In the genomic region with DNA sequence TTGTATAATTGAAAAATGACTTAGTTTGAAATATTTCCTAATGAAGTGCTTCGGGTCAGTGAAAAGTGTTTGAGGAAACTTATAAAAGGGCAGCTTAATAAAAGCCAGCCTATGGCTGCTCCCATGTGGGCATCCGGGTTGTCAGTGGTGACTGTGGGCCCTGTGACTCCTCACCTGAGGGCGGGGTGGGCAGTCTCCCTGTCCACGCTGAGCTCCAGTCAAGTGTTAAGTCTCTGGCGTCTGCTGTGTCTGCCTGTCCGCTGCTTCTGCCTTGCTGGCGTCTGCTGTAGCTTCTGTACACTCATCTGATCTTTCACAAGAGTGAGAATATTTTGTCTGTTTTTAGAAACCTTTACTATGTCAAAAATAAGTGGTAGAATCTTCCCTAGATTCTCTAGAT, we compare ENCODE assay signal across 25 cellular contexts. TPM values are rescaled to one million over a fixed set of nuclear protein-coding genes. Genes with fewer than 3 reads are reported as not detected.
DNase-seq lines count a peak whose midpoint lies in the region; ATAC-seq and TF ChIP-seq lines count a peak whose summit lies in the region.
"Had no signal": no experiment of that assay in that cellular context is flagged by ENCODE, and none has a peak within 500 bp of the region (broad histone marks: within the 10 kb centered on the region; RNA-seq: fewer than 3 reads in every experiment).

No MANE protein-coding gene starts in this region.

- no peak for DNase-seq in CD4-positive, alpha-beta T cell
- DNase-seq in RWPE1 (ENCODE audit: low spot score) (no peak), epithelial cell of prostate (ENCODE audit: low read depth, low spot score) (no peak), psoas muscle (peak in 1 of 2 donors; percentile 41), putamen (ENCODE audit: low spot score) (no peak)
- DNase-seq in CD8-positive, alpha-beta T cell: no peak
- DNase-seq: COR-L47, DND-41, GOT3, HCEC 1CT, KG1, NCI-H1105, NCI-H146, NCI-H2029 treated with DMSO at 0.1 percent for 48 hours, NCI-H2171, NCI-H345, NCI-H524, NCI-H82 had no signal

- peaks cover 2 to 28% of the 10 kb centered on the region in 2 donors for H3K36me3 ChIP-seq in psoas muscle (ENCODE audit: insufficient read depth in 1 of 2, low read depth in 1 of 2)
- no peaks in the 10 kb centered on the region for H3K36me3 ChIP-seq in CD8-positive, alpha-beta T cell (ENCODE audit: insufficient read depth, low read length)

- H3K4me3 ChIP-seq in psoas muscle: no peak overlapping the region
- no peak overlapping the region for H3K4me3 ChIP-seq in CD8-positive, alpha-beta T cell (ENCODE audit: low read depth, low read length)
- H3K4me3 ChIP-seq: A549, GM12878, SJSA1 had no signal

- H3K27ac Mint-ChIP-seq in CD4-positive, alpha-beta T cell: peak overlapping the region; percentile 39
- H3K27ac Mint-ChIP-seq in CD8-positive, alpha-beta T cell: no peak overlapping the region
- H3K27ac Mint-ChIP-seq: B cell had no signal

- H3K4me3 Mint-ChIP-seq in CD4-positive, alpha-beta T cell: no peak overlapping the region
- no peak overlapping the region for H3K4me3 Mint-ChIP-seq in CD8-positive, alpha-beta T cell
- H3K4me3 Mint-ChIP-seq: B cell had no signal

- POLR2A ChIA-PET in CD4-positive, alpha-beta T cell (lab: Charles Lee): no interaction called here
- POLR2A ChIA-PET in RWPE1 (lab: Yijun Ruan, JAX; ENCODE audit: low non-redundant PET): no interaction called here
- POLR2A ChIA-PET in CD8-positive, alpha-beta T cell (lab: Charles Lee): no interaction called here

- H3K9me3 Mint-ChIP-seq in CD4-positive, alpha-beta T cell: no peaks in the 10 kb centered on the region
- H3K9me3 Mint-ChIP-seq in CD8-positive, alpha-beta T cell: no peaks in the 10 kb centered on the region

- H3K27me3 ChIP-seq in CD4-positive, alpha-beta T cell (ENCODE audit: control insufficient read depth, insufficient read depth, low read length): no peaks in the 10 kb centered on the region
- no peaks in the 10 kb centered on the region for H3K27me3 ChIP-seq in psoas muscle (ENCODE audit: insufficient read depth in 3 of 3, low read length in 2 of 3)
- no peaks in the 10 kb centered on the region for H3K27me3 ChIP-seq in CD8-positive, alpha-beta T cell (ENCODE audit: insufficient read depth, low read length)
- H3K27me3 ChIP-seq: SJSA1 had no signal

- intact Hi-C loops in CD4-positive, alpha-beta T cell (cut with DNase I, micrococcal nuclease): no loop called here
- intact Hi-C loops in psoas muscle (cut with DNase I): loop anchor here in 1 of 2 donors (1.0 kb wide), 1 partner anchor 19 kb away; no protein-coding TSS in a partner anchor
- intact Hi-C loops in CD8-positive, alpha-beta T cell (cut with DNase I, micrococcal nuclease): no loop called here

- no peak overlapping the region for H3K27ac ChIP-seq in CD4-positive, alpha-beta T cell (ENCODE audit: low read depth, low read length)
- H3K27ac ChIP-seq in RWPE1: peak overlapping the region; percentile 72
- peak overlapping the region; percentile 58 for H3K27ac ChIP-seq in epithelial cell of prostate
- H3K27ac ChIP-seq in psoas muscle: peak overlapping the region; percentile 74
- H3K27ac ChIP-seq in CD8-positive, alpha-beta T cell (ENCODE audit: low read depth, low read length): no peak overlapping the region
- H3K27ac ChIP-seq: A549, SJSA1 had no signal

- H3K4me1 Mint-ChIP-seq in CD4-positive, alpha-beta T cell (ENCODE audit: low read depth): peaks cover 34% of the 10 kb centered on the region
- H3K4me1 Mint-ChIP-seq in CD8-positive, alpha-beta T cell (ENCODE audit: low read depth): peaks cover 40% of the 10 kb centered on the region

- CTCF ChIA-PET in CD4-positive, alpha-beta T cell (lab: Charles Lee): no interaction called here
- CTCF ChIA-PET in RWPE1 (lab: Yijun Ruan, JAX): no interaction called here
- CTCF ChIA-PET in CD8-positive, alpha-beta T cell (lab: Charles Lee): interaction anchor here (1.5 kb wide), 1 partner anchor 90 kb away, joined by 4 read pairs; no protein-coding TSS in a partner anchor

- H3K36me3 Mint-ChIP-seq in CD4-positive, alpha-beta T cell (ENCODE audit: low read depth): peaks cover 37% of the 10 kb centered on the region
- peaks cover 42% of the 10 kb centered on the region for H3K36me3 Mint-ChIP-seq in CD8-positive, alpha-beta T cell

- no peaks in the 10 kb centered on the region for H3K9me3 ChIP-seq in CD4-positive, alpha-beta T cell (ENCODE audit: control insufficient read depth, low read length)
- no peaks in the 10 kb centered on the region for H3K9me3 ChIP-seq in psoas muscle
- H3K9me3 ChIP-seq in CD8-positive, alpha-beta T cell (ENCODE audit: low read length): no peaks in the 10 kb centered on the region
- H3K9me3 ChIP-seq: A549, SJSA1 had no signal

- TF ChIP-seq CTCF in CD4-positive, alpha-beta T cell (IDR thresholded peaks at IDR 0.05): no peak
- TF ChIP-seq CTCF in RWPE1 (conservative IDR thresholded peaks at IDR 0.05; ENCODE audit: low read depth) (no peak), psoas muscle (IDR thresholded peaks at IDR 0.05) (no peak)
- no peak for TF ChIP-seq CTCF in CD8-positive, alpha-beta T cell (IDR thresholded peaks at IDR 0.05)

- ATAC-seq in CD4-positive, alpha-beta T cell (ENCODE audit: poor library complexity): no peak
- peak in 3 of 4 donors; percentile 26 to 51 (median 46) for ATAC-seq in psoas muscle
- no peak for ATAC-seq in GM21447 (IDR thresholded peaks at IDR 0.05; ENCODE audit: unreplicated experiment)
- no peak for ATAC-seq in CD8-positive, alpha-beta T cell
- ATAC-seq: A549, GM12878, Panc1, Right ventricle myocardium inferior had no signal

- H3K4me1 ChIP-seq in psoas muscle: peaks cover 65% of the 10 kb centered on the region
- peaks cover 4% of the 10 kb centered on the region for H3K4me1 ChIP-seq in CD8-positive, alpha-beta T cell (ENCODE audit: insufficient read depth, low read length)
- H3K4me1 ChIP-seq: A549, SJSA1 had no signal

- H3K27me3 Mint-ChIP-seq in CD4-positive, alpha-beta T cell: no peaks in the 10 kb centered on the region
- H3K27me3 Mint-ChIP-seq in CD8-positive, alpha-beta T cell (ENCODE audit: low read depth): no peaks in the 10 kb centered on the region
- H3K27me3 Mint-ChIP-seq: B cell had no signal

- 76 to 87% (median 80%) methylated on average over 7 of the region's 7 CpGs for WGBS in psoas muscle, 3 donors

RNA-seq across cellular contexts. Expression of gene LAMP1, which starts 7.1 kb away (rescaled TPM):
- total RNA-seq in CD4-positive, alpha-beta T cell: 10 to 100 TPM; 72.2 to 80.7 TPM
- total RNA-seq in psoas muscle: 10 to 100 TPM; 53.7 to 71.5 (median 67.8) TPM
- 10 to 100 TPM; 35.7 to 67.5 (median 60.1) TPM for polyA plus RNA-seq in psoas muscle
- 10 to 100 TPM; 84.8 to 87.5 TPM for total RNA-seq in CD8-positive, alpha-beta T cell

RNA-seq across cellular contexts. Expression of gene GRTP1, which starts 59.8 kb away (rescaled TPM):
- total RNA-seq in CD4-positive, alpha-beta T cell: under 1 TPM; 0.67 to 0.82 TPM
- 1 to 10 TPM; 1.5 to 4.5 (median 3.7) TPM for total RNA-seq in psoas muscle
- polyA plus RNA-seq in psoas muscle: 1 to 10 TPM; 4.3 to 4.7 (median 4.4) TPM
- total RNA-seq in CD8-positive, alpha-beta T cell: not detected
- total RNA-seq: B cell had no signal

Comparison
In these comparisons a context has a peak if more than half of its experiments do, and no peak if none do; other contexts are left out.
1. ATAC-seq: peak in psoas muscle (3 of 4); none in CD4-positive, alpha-beta T cell (single experiment), GM21447 (single experiment) and CD8-positive, alpha-beta T cell (single experiment).
2. H3K27ac ChIP-seq: peak in RWPE1 (single experiment), epithelial cell of prostate (single experiment) and psoas muscle (single experiment); none in CD4-positive, alpha-beta T cell (single experiment) and CD8-positive, alpha-beta T cell (single experiment).